In genomic region chr1:56167596-56167995, GRCh38 we compare ENCODE assay signal across 1 cellular context.
TF ChIP-seq lines count a peak whose summit lies in the region.

No MANE protein-coding gene starts in this region.

TF ChIP-seq in WTC11, 78 proteins besides CTCF, POLR2A, EP300 and RAD21 (continued from another document):
- TF ChIP-seq ZNF281 (CRISPR knock-in tag; IDR thresholded peaks at IDR 0.05) (no peak), EMX1 (CRISPR knock-in tag; IDR thresholded peaks at IDR 0.05) (no peak), TEAD1 (CRISPR knock-in tag; IDR thresholded peaks at IDR 0.05) (no peak), ZSCAN18 (CRISPR knock-in tag; IDR thresholded peaks at IDR 0.05) (no peak), FOXK1 (CRISPR knock-in tag; IDR thresholded peaks at IDR 0.05) (no peak), SMAD4 (CRISPR knock-in tag; IDR thresholded peaks at IDR 0.05) (no peak)
